17 cellular contexts compared by ENCODE assay signal in the genomic region with DNA sequence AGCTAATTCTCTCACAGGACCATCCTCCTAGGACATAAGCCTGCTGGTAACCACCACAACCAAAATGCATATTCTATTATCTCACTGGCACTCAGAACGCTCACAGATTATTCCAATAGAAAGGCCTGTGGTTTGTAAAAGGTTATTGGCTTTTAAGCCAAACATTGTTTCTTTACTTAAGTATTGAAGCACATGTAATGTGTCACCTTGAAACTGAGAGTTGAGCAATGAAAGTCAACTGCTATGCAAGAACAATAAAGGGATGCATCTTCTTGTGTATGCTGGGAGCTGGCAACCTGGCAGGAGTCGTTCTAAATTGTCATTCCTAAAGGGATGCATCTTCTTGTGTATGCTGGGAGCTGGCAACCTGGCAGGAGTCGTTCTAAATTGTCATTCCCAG.
"Had no signal": no experiment of that assay in that cellular context is flagged by ENCODE, and none has a peak within 500 bp of the region (broad histone marks: within the 10 kb centered on the region; RNA-seq: fewer than 3 reads in every experiment).

No MANE protein-coding gene starts in this region.

- H3K79me2 ChIP-seq: hepatocyte had no signal

- H3K4me2 ChIP-seq: hepatocyte had no signal

- H3K4me3 ChIP-seq: coronary artery, dorsolateral prefrontal cortex, esophagus muscularis mucosa, gastroesophageal sphincter, heart left ventricle, hepatocyte, left lung, lower lobe of right lung, mucosa of descending colon had no signal

- H3K36me3 ChIP-seq: esophagus muscularis mucosa, gastroesophageal sphincter, heart left ventricle, left lung, lower lobe of right lung had no signal

- H3K27me3 ChIP-seq: dorsolateral prefrontal cortex, esophagus muscularis mucosa, foreskin keratinocyte, gastroesophageal sphincter, heart left ventricle, hepatocyte, left lung had no signal

- H2AFZ ChIP-seq: hepatocyte had no signal

- H3K27ac ChIP-seq: coronary artery, dorsolateral prefrontal cortex, esophagus muscularis mucosa, foreskin keratinocyte, gastroesophageal sphincter, heart left ventricle, hepatocyte, left lung, lower lobe of right lung had no signal

- H3K4me1 ChIP-seq: esophagus muscularis mucosa, foreskin keratinocyte, gastroesophageal sphincter, heart left ventricle, left lung, lower lobe of right lung had no signal

- DNase-seq: dermis blood vessel endothelial cell; dorsolateral prefrontal cortex; effector CD4-positive, alpha-beta T cell; effector memory CD4-positive, alpha-beta T cell; foreskin keratinocyte; heart left ventricle; hypothalamus; left cardiac atrium; left ventricle myocardium superior; lower lobe of right lung; mesenchymal stem cell; mucosa of descending colon had no signal

- ATAC-seq: foreskin keratinocyte, gastroesophageal sphincter, heart left ventricle, left cardiac atrium, left lung, left ventricle myocardium superior, lower lobe of right lung, mucosa of descending colon had no signal

- H3K9me3 ChIP-seq: esophagus muscularis mucosa, gastroesophageal sphincter, heart left ventricle, left lung, lower lobe of right lung, mucosa of descending colon had no signal
